ENCODE assay signal across 8 cellular contexts in the genomic region with DNA sequence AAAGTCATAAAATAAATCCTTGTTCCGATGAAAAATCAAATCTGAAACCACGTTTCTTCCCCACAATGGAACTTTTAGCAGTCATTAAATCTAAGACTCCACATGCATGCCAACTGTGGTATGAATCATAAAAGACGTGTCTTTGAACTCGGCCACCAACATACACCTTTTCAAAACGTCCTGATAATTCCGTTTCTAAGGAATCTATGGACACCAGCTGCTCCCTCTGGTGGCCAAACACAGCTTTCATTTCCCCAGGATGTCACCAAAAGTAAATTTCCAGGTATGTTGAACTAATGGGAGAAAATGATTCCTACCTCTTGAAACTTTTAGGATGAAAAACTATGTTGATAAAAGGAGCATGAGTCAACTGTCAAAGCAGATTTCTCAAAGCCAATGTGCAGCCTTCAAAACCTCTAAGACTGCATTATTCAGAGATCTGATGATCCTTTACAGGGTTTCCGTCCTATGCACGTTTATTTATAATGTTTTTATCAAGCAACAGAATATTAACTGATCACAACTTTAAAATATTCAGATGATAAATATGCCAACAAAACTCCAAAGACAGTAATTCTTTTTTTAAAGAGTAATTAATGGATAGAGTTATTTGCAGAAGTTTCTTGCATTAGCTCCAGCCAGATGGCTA.
DNase-seq lines count a peak whose midpoint lies in the region; ATAC-seq and TF ChIP-seq lines count a peak whose summit lies in the region.

No MANE protein-coding gene starts in this region.

- TF ChIP-seq CTCF in ovary (IDR thresholded peaks at IDR 0.05), result peak in 2 of 3 donors; percentile 23 to 46

- H3K9me3 ChIP-seq in ovary, result no peaks in the 10 kb centered on the region

- H3K4me3 ChIP-seq in ovary, result no peak overlapping the region

- ATAC-seq in left cardiac atrium (no peak), left ventricle myocardium superior (no peak), HG02623 (IDR thresholded peaks at IDR 0.05; ENCODE audit: unreplicated experiment) (no peak), HG02970 (IDR thresholded peaks at IDR 0.05; ENCODE audit: low FRiP score, unreplicated experiment) (no peak)

- H3K27ac ChIP-seq in epithelial cell of prostate, result no peak overlapping the region
- H3K27ac ChIP-seq in ovary, result no peak overlapping the region

- H3K4me1 ChIP-seq in ovary (ENCODE audit: insufficient read depth), result no peaks in the 10 kb centered on the region

- no peak for TF ChIP-seq POLR2A in ovary (IDR thresholded peaks at IDR 0.05)

- H3K27me3 ChIP-seq in ovary, result no peaks in the 10 kb centered on the region

- whole genome bisulfite sequencing in ovary, 3 donors, result 19 to 28% (median 25%) methylated on average over 8 of the region's 8 CpGs

- DNase-seq in left cardiac atrium, result peak; percentile 38
- DNase-seq in left ventricle myocardium superior, result no peak
- DNase-seq in NCI-H69 (lab: John Stamatoyannopoulos, UW), result peak; percentile 45
- DNase-seq in epithelial cell of prostate (ENCODE audit: low read depth, low spot score), result peak; percentile 18
- DNase-seq in ovary, result peak in 1 of 5 donors; percentile 23
- no peak for DNase-seq in activated CD4-positive, alpha-beta T cell treated with anti-CD3 and anti-CD28 coated beads, Interleukin-2, amount 50 U/mL, for 48 hours

- TF ChIP-seq EP300 in ovary (IDR thresholded peaks at IDR 0.05), result no peak

- intact Hi-C loops in left cardiac atrium (cut with DNase I), result loop anchor here in 1 of 2 donors (10.0 kb wide), 2 partner anchors 86 to 116 kb away; partner anchors contain the start of gene PRKAB1
- intact Hi-C loops in left ventricle myocardium superior (cut with micrococcal nuclease), result no loop called here
- intact Hi-C loops in ovary (cut with DNase I), result no loop called here

- no peaks in the 10 kb centered on the region for H3K36me3 ChIP-seq in ovary

Comparison
In these comparisons a context has a peak if more than half of its experiments do, and no peak if none do; other contexts are left out.
1. DNase-seq: peak in left cardiac atrium (single experiment), NCI-H69 (single experiment) and epithelial cell of prostate (single experiment); none in left ventricle myocardium superior (single experiment) and activated CD4-positive, alpha-beta T cell treated with anti-CD3 and anti-CD28 coated beads, Interleukin-2, amount 50 U/mL, for 48 hours (0 of 2).